Comparison of ENCODE assay signal across 15 cellular contexts in the genomic region with DNA sequence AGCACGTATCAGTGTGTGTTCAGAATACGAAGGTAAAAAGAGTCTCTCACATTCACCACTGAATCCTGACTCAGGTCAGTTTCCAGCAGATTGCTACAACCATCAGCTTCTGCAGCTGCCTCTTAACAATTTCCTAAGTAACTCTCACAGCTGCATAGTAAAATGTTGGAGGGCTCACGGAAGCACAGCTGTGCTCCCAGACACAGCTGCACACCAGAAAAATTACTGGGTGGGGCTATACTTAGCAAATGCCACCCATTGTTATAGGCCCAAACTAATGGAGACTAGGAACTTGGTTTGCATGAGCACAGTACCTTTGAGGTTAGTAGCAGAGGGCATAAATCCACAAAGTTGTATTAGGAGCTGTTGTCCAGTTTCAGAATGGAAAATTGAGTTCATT.
A peak's percentile ranks its signal among the peaks of the same experiment; 100 is the strongest.
DNase-seq lines count a peak whose midpoint lies in the region; ATAC-seq, FAIRE-seq and TF ChIP-seq lines count a peak whose summit lies in the region.
"Had no signal": no experiment of that assay in that cellular context is flagged by ENCODE, and none has a peak within 500 bp of the region (broad histone marks: within the 10 kb centered on the region; RNA-seq: fewer than 3 reads in every experiment).

No MANE protein-coding gene starts in this region.

- H3K27me3 ChIP-seq in IMR-90 (ENCODE audit: control insufficient read depth, insufficient read depth, low read length) = no peaks in the 10 kb centered on the region
- H3K27me3 ChIP-seq in bronchial epithelial cell (ENCODE audit: control insufficient read depth, insufficient read depth, low read length) = no peaks in the 10 kb centered on the region
- H3K27me3 ChIP-seq in neuron (ENCODE audit: insufficient read depth, low read length) = no peaks in the 10 kb centered on the region

- H4K91ac ChIP-seq in IMR-90 (ENCODE audit: insufficient read depth, low read depth, low read length) = no peak overlapping the region

- POLR2A ChIA-PET in IMR-90 (lab: Charles Lee; ENCODE audit: unreplicated experiment) = no interaction called here

- no peak overlapping the region; the same call in 1 of the 2 replicates for H3K18ac ChIP-seq in IMR-90 (ENCODE audit: low read depth, low read length)

- no peak for TF ChIP-seq POLR2A in IMR-90 (IDR thresholded peaks at IDR 0.05; ENCODE audit: low read depth, low read length)

- in situ Hi-C loops in IMR-90 (cut with MboI; ENCODE audit: low sequenced_read_pairs) = no loop called here

- H3K27me3 Mint-ChIP-seq in activated naive CD8-positive, alpha-beta T cell treated with anti-CD3 and anti-CD28 coated beads for 36 hours = no peaks in the 10 kb centered on the region

- H4K20me1 ChIP-seq in IMR-90 (ENCODE audit: insufficient read depth, low read length) = no peaks in the 10 kb centered on the region

- no peak overlapping the region for H2BK120ac ChIP-seq in IMR-90 (ENCODE audit: low read depth, low read length)

- H2AFZ ChIP-seq in IMR-90 (replicated peaks; ENCODE audit: low read length, poor library complexity) = peak overlapping the region; percentile 63
- H2AFZ ChIP-seq in neuron (ENCODE audit: low read depth, low read length) = peak overlapping the region; percentile 74

- no peak overlapping the region for H3K9ac ChIP-seq in IMR-90 (ENCODE audit: low read depth, low read length)

- no peaks in the 10 kb centered on the region for H3K4me1 Mint-ChIP-seq in activated naive CD8-positive, alpha-beta T cell treated with anti-CD3 and anti-CD28 coated beads for 36 hours
- H3K4me1 Mint-ChIP-seq: CD14-positive monocyte had no signal

- H2BK15ac ChIP-seq in IMR-90 (ENCODE audit: low read depth, low read length) = no peak overlapping the region

- no peak overlapping the region for H3K27ac ChIP-seq in IMR-90 (ENCODE audit: insufficient read depth, low read length)

- CTCF ChIA-PET in IMR-90 (lab: Yijun Ruan, JAX) = interaction anchor here (0.7 kb wide), 1 partner anchor 23 kb away, joined by 3 read pairs; no protein-coding TSS in a partner anchor

- no peaks in the 10 kb centered on the region for H3K36me3 Mint-ChIP-seq in activated naive CD8-positive, alpha-beta T cell treated with anti-CD3 and anti-CD28 coated beads for 36 hours
- H3K36me3 Mint-ChIP-seq: CD14-positive monocyte had no signal

- DNase-seq in NCI-H2227 (lab: John Stamatoyannopoulos, UW; ENCODE audit: unreplicated experiment) (peak; percentile 35), NCI-H2227 treated with DMSO at 0.1 percent for 48 hours (lab: John Stamatoyannopoulos, UW) (no peak), IMR-90 (no peak), bronchial epithelial cell (ENCODE audit: low read depth) (no peak), foreskin melanocyte (no peak)
- no peak for DNase-seq in activated naive CD8-positive, alpha-beta T cell treated with anti-CD3 and anti-CD28 coated beads for 36 hours
- DNase-seq: 8988T, Caco-2, NCI-H1436 treated with DMSO at 0.1 percent for 48 hours, NCI-H2081, NCI-H774 had no signal

- H3K4me3 ChIP-seq in IMR-90 (ENCODE audit: insufficient read depth, low read depth, low read length) = no peak overlapping the region
- no peak overlapping the region for H3K4me3 ChIP-seq in bronchial epithelial cell (ENCODE audit: low read depth, low read length)
- no peak overlapping the region for H3K4me3 ChIP-seq in neuron (ENCODE audit: low read length)
- H3K4me3 ChIP-seq: HAP-1 had no signal

- H4K5ac ChIP-seq in IMR-90 (ENCODE audit: low read depth, low read length) = no peak overlapping the region

- H2AK5ac ChIP-seq in IMR-90 (ENCODE audit: low read depth, low read length) = no peak overlapping the region

- no peaks in the 10 kb centered on the region for H3K79me1 ChIP-seq in IMR-90 (ENCODE audit: low read depth in 1 of 2, low read length in 2 of 2)

- H3K4me1 ChIP-seq in IMR-90 (ENCODE audit: control insufficient read depth, insufficient read depth, low read length) (0 out of 2 replicates have a peak, but pooled peaks cover 1% of the 10 kb centered on the region), neuron (ENCODE audit: insufficient read depth, low read length) (peaks cover 5% of the 10 kb centered on the region)
- H3K4me1 ChIP-seq: Caco-2, HAP-1 had no signal

- BruUV-seq in IMR-90 (replicated peaks; lab: Mats Ljungman, UMichigan) = no TSS peak

- H3K36me3 ChIP-seq in IMR-90 (ENCODE audit: control insufficient read depth, insufficient read depth, low read length) (no peaks in the 10 kb centered on the region), bronchial epithelial cell (ENCODE audit: control insufficient read depth, insufficient read depth, low read length) (no peaks in the 10 kb centered on the region), neuron (ENCODE audit: insufficient read depth, low read length) (no peaks in the 10 kb centered on the region)
- H3K36me3 ChIP-seq: HAP-1 had no signal

- no peak overlapping the region for H3K56ac ChIP-seq in IMR-90 (ENCODE audit: extremely low read depth, insufficient read depth, low read length)

- intact Hi-C loops in IMR-90 (cut with micrococcal nuclease) = no loop called here

- no peak for TF ChIP-seq RAD21 in IMR-90 (IDR thresholded peaks at IDR 0.05; ENCODE audit: low read length)

- H3K27ac Mint-ChIP-seq in activated naive CD8-positive, alpha-beta T cell treated with anti-CD3 and anti-CD28 coated beads for 36 hours = no peak overlapping the region
- H3K27ac Mint-ChIP-seq: CD14-positive monocyte had no signal

- no peak overlapping the region for H3K4ac ChIP-seq in IMR-90 (ENCODE audit: low read depth, low read length)

- H3K23ac ChIP-seq in IMR-90 (ENCODE audit: low read depth, low read length) = no peak overlapping the region

- TF ChIP-seq CTCF in IMR-90 (conservative IDR thresholded peaks at IDR 0.05; ENCODE audit: low read depth, low read length) = no peak
- TF ChIP-seq CTCF in bronchial epithelial cell (IDR thresholded peaks at IDR 0.05; ENCODE audit: insufficient read depth, low read length, severe bottlenecking) = no peak

- FAIRE-seq in bronchial epithelial cell (lab: Jason Lieb, UNC) = peak; percentile 13

- no peak overlapping the region for H3K4me2 ChIP-seq in IMR-90 (ENCODE audit: low read depth, low read length)

- ATAC-seq in IMR-90 (ENCODE audit: low read depth) (no peak), HG03565 (IDR thresholded peaks at IDR 0.05; ENCODE audit: unreplicated experiment) (no peak)

- dilution Hi-C loops in IMR-90 (cut with HindIII; ENCODE audit: low sequenced_read_pairs, unreplicated experiment) = no loop called here

- H3K9me3 ChIP-seq in IMR-90 (ENCODE audit: control insufficient read depth, insufficient read depth, low read length) (no peaks in the 10 kb centered on the region), neuron (ENCODE audit: low read length) (no peaks in the 10 kb centered on the region)
- H3K9me3 ChIP-seq: Caco-2, HAP-1 had no signal

- H2BK5ac ChIP-seq in IMR-90 (ENCODE audit: low read depth, low read length, poor library complexity, severe bottlenecking) = no peak overlapping the region

- no peak overlapping the region for H2BK20ac ChIP-seq in IMR-90 (ENCODE audit: low read depth, low read length)

- H3K9me3 Mint-ChIP-seq in activated naive CD8-positive, alpha-beta T cell treated with anti-CD3 and anti-CD28 coated beads for 36 hours = no peaks in the 10 kb centered on the region
- H3K9me3 Mint-ChIP-seq: CD14-positive monocyte had no signal

- no peak overlapping the region for H3K14ac ChIP-seq in IMR-90 (replicated peaks; ENCODE audit: low read depth, low read length)

- no peak overlapping the region for H2AK9ac ChIP-seq in IMR-90 (replicated peaks; ENCODE audit: low read depth, low read length, poor library complexity)

- H4K8ac ChIP-seq in IMR-90 (ENCODE audit: low read depth in 2 of 2, low read length in 2 of 2) = no peak overlapping the region; a peak in 1 of 4 replicates

- WGBS in IMR-90 (ENCODE audit: extremely low coverage in 2 of 2, insufficient read length in 1 of 2), 2 experiments = no CpG with 5 or more reads among the region's 3 CpGs

- H3K9me1 ChIP-seq in IMR-90 (ENCODE audit: insufficient read depth, low read length) = no peaks in the 10 kb centered on the region

- no peak overlapping the region for H3K4me3 Mint-ChIP-seq in activated naive CD8-positive, alpha-beta T cell treated with anti-CD3 and anti-CD28 coated beads for 36 hours
- H3K4me3 Mint-ChIP-seq: CD14-positive monocyte had no signal

TF ChIP-seq in IMR-90, 13 proteins besides CTCF, POLR2A, EP300 and RAD21:
- TF ChIP-seq SMC3 (IDR thresholded peaks at IDR 0.05; ENCODE audit: low read depth, low read length) (no peak), CEBPB (IDR thresholded peaks at IDR 0.05; ENCODE audit: low read depth, low read length) (no peak), FOS (IDR thresholded peaks at IDR 0.05; ENCODE audit: low read depth, low read length) (no peak)
- TF ChIP-seq, protein P1, sequence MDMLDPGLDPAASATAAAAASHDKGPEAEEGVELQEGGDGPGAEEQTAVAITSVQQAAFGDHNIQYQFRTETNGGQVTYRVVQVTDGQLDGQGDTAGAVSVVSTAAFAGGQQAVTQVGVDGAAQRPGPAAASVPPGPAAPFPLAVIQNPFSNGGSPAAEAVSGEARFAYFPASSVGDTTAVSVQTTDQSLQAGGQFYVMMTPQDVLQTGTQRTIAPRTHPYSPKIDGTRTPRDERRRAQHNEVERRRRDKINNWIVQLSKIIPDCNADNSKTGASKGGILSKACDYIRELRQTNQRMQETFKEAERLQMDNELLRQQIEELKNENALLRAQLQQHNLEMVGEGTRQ (IDR thresholded peaks at IDR 0.05; ENCODE audit: low read depth, low read length) = no peak
